25 cellular contexts compared by ENCODE assay signal in the genomic region with DNA sequence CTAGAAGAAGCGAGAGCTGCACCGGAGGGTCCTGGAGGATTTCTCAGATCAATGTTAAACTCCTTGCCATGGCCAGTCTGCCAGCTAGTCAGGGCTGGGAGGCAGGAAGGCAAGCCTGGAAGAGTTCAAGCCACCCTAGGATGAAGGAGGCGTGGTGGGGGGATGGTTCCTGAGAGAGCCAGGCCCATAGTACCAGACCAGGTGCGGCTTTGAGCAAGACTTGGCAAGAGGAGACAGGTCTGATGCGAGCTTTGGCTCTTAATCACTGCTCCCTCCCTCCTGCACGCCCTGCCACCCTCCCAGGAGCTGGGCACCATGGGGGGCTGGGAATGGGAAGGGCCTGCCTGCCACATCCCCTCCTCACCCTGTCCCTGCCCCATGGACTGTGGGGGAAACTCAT. TPM values are rescaled to one million over a fixed set of nuclear protein-coding genes. Genes with fewer than 3 reads are reported as not detected.
DNase-seq lines count a peak whose midpoint lies in the region; ATAC-seq and TF ChIP-seq lines count a peak whose summit lies in the region.
"Had no signal": no experiment of that assay in that cellular context is flagged by ENCODE, and none has a peak within 500 bp of the region (broad histone marks: within the 10 kb centered on the region; RNA-seq: fewer than 3 reads in every experiment).

No MANE protein-coding gene starts in this region.

- H3K4me1 Mint-ChIP-seq in stimulated activated naive B cell treated with anti-CD40 and anti-IgM and Interleukin-4, amounts not matched to agents 10 μg/mL and 1 μg/mL and 100 μg/mL, for 72 hours, result no peaks in the 10 kb centered on the region
- H3K4me1 Mint-ChIP-seq: stimulated activated naive CD8-positive, alpha-beta T cell treated with anti-CD3 and anti-CD28 coated beads, Interleukin-15, amount 100 ng/mL, for 72 hours; T-helper 17 cell had no signal

- ATAC-seq in RWPE2 (ENCODE audit: low read depth), result peak; percentile 97
- ATAC-seq in mucosa of descending colon, result peak; percentile 29
- no peak for ATAC-seq in GM18517 (IDR thresholded peaks at IDR 0.05; ENCODE audit: unreplicated experiment)
- ATAC-seq in stimulated activated naive B cell treated with anti-CD40 and anti-IgM and Interleukin-4, amounts not matched to agents 10 μg/mL and 1 μg/mL and 100 μg/mL, for 72 hours (replicated peaks), result no peak
- ATAC-seq: activated CD8-positive, alpha-beta T cell treated with anti-CD3 and anti-CD28 coated beads for 36 hours; left lobe of liver; stimulated activated naive CD8-positive, alpha-beta T cell treated with anti-CD3 and anti-CD28 coated beads, Interleukin-15, amount 100 ng/mL, for 72 hours; T-helper 17 cell had no signal

- TF ChIP-seq CTCF in RWPE2 (IDR thresholded peaks at IDR 0.05; ENCODE audit: poor library complexity, severe bottlenecking) (no peak), mucosa of descending colon (IDR thresholded peaks at IDR 0.05) (no peak)

- H3K36me3 ChIP-seq in RWPE2 (ENCODE audit: low read depth), result no peaks in the 10 kb centered on the region
- no peaks in the 10 kb centered on the region for H3K36me3 ChIP-seq in mucosa of descending colon (ENCODE audit: low read depth)
- H3K36me3 ChIP-seq: HAP-1, tibial nerve had no signal

- H3K4me3 ChIP-seq in RWPE2 (ENCODE audit: severe bottlenecking) (no peak overlapping the region), mucosa of descending colon (no peak overlapping the region)
- H3K4me3 ChIP-seq: HAP-1, SK-N-MC, tibial nerve had no signal

- intact Hi-C loops in mucosa of descending colon (cut with DNase I, micrococcal nuclease), result no loop called here

- H3K36me3 Mint-ChIP-seq in stimulated activated naive B cell treated with anti-CD40 and anti-IgM and Interleukin-4, amounts not matched to agents 10 μg/mL and 1 μg/mL and 100 μg/mL, for 72 hours, result no peaks in the 10 kb centered on the region
- H3K36me3 Mint-ChIP-seq: activated naive CD8-positive, alpha-beta T cell had no signal

- DNase-seq in COR-L47 (lab: John Stamatoyannopoulos, UW) (peak; percentile 45), NCI-H1092 (lab: John Stamatoyannopoulos, UW) (peak; percentile 29), RWPE2 (ENCODE audit: low spot score) (peak; percentile 84), mucosa of descending colon (no peak), T-helper 1 cell (no peak)
- DNase-seq in activated CD8-positive, alpha-beta memory T cell treated with anti-CD3 and anti-CD28 coated beads, Interleukin-2, amount 50 U/mL, for 4 hours, result no peak
- no peak for DNase-seq in stimulated activated naive B cell treated with anti-CD40 and anti-IgM and Interleukin-4, amounts not matched to agents 10 μg/mL and 1 μg/mL and 100 μg/mL, for 72 hours
- DNase-seq: activated CD4-positive, CD25-positive, alpha-beta regulatory T cell treated with anti-CD3 and anti-CD28 coated beads, Interleukin-2, amount 50 U/mL, for 72 hours; activated CD8-positive, alpha-beta T cell treated with anti-CD3 and anti-CD28 coated beads for 36 hours; activated effector memory CD4-positive, alpha-beta T cell treated with Interleukin-2 at 50 U/mL for 16 hours; aorta; central memory CD4-positive, alpha-beta T cell; dermis blood vessel endothelial cell; mesenchymal stem cell; NCI-H526 treated with DMSO at 0.1 percent for 48 hours; nucleus accumbens; RPMI8226; stimulated activated naive CD8-positive, alpha-beta T cell treated with anti-CD3 and anti-CD28 coated beads, Interleukin-15, amount 100 ng/mL, for 72 hours; T-helper 17 cell had no signal

- no peaks in the 10 kb centered on the region for H3K9me3 Mint-ChIP-seq in stimulated activated naive B cell treated with anti-CD40 and anti-IgM and Interleukin-4, amounts not matched to agents 10 μg/mL and 1 μg/mL and 100 μg/mL, for 72 hours
- H3K9me3 Mint-ChIP-seq: activated CD8-positive, alpha-beta T cell treated with anti-CD3 and anti-CD28 coated beads for 36 hours; stimulated activated naive CD8-positive, alpha-beta T cell treated with anti-CD3 and anti-CD28 coated beads, Interleukin-15, amount 100 ng/mL, for 72 hours had no signal

- H3K4me1 ChIP-seq in RWPE2 (ENCODE audit: insufficient read depth, poor library complexity, severe bottlenecking) (peaks cover 13% of the 10 kb centered on the region), mucosa of descending colon (ENCODE audit: low read depth) (no peaks in the 10 kb centered on the region)
- H3K4me1 ChIP-seq: HAP-1, tibial nerve had no signal

- H3K4me3 Mint-ChIP-seq in stimulated activated naive B cell treated with anti-CD40 and anti-IgM and Interleukin-4, amounts not matched to agents 10 μg/mL and 1 μg/mL and 100 μg/mL, for 72 hours, result no peak overlapping the region
- H3K4me3 Mint-ChIP-seq: activated CD8-positive, alpha-beta T cell treated with anti-CD3 and anti-CD28 coated beads for 36 hours; activated naive CD8-positive, alpha-beta T cell; stimulated activated naive CD8-positive, alpha-beta T cell treated with anti-CD3 and anti-CD28 coated beads, Interleukin-15, amount 100 ng/mL, for 72 hours; T-helper 17 cell had no signal

- no peak overlapping the region for H3K27ac Mint-ChIP-seq in stimulated activated naive B cell treated with anti-CD40 and anti-IgM and Interleukin-4, amounts not matched to agents 10 μg/mL and 1 μg/mL and 100 μg/mL, for 72 hours
- H3K27ac Mint-ChIP-seq: activated CD8-positive, alpha-beta T cell treated with anti-CD3 and anti-CD28 coated beads for 36 hours; activated naive CD8-positive, alpha-beta T cell; T-helper 17 cell had no signal

- H3K27ac ChIP-seq in RWPE2 (ENCODE audit: poor library complexity, severe bottlenecking), result peak overlapping the region; percentile 55
- H3K27ac ChIP-seq: SK-N-MC, tibial nerve had no signal

- no peaks in the 10 kb centered on the region for H3K9me3 ChIP-seq in RWPE2 (ENCODE audit: severe bottlenecking)
- no peaks in the 10 kb centered on the region for H3K9me3 ChIP-seq in mucosa of descending colon
- H3K9me3 ChIP-seq: HAP-1, tibial nerve had no signal

- no peaks in the 10 kb centered on the region for H3K27me3 ChIP-seq in RWPE2 (ENCODE audit: insufficient read depth, poor library complexity, severe bottlenecking)
- H3K27me3 ChIP-seq: tibial nerve had no signal

- peaks cover 0 to 10% of the 10 kb centered on the region in 2 donors for H3K27me3 Mint-ChIP-seq in stimulated activated naive B cell treated with anti-CD40 and anti-IgM and Interleukin-4, amounts not matched to agents 10 μg/mL and 1 μg/mL and 100 μg/mL, for 72 hours
- H3K27me3 Mint-ChIP-seq: activated CD8-positive, alpha-beta T cell treated with anti-CD3 and anti-CD28 coated beads for 36 hours; activated naive CD8-positive, alpha-beta T cell; stimulated activated naive CD8-positive, alpha-beta T cell treated with anti-CD3 and anti-CD28 coated beads, Interleukin-15, amount 100 ng/mL, for 72 hours; T-helper 17 cell had no signal

RNA-seq across cellular contexts. Expression of gene EFNB1, which starts 50.2 kb away (rescaled TPM):
- total RNA-seq in mucosa of descending colon, result 10 to 100 TPM; 41.7 to 81.5 (median 66.3) TPM

Comparison
In these comparisons a context has a peak if more than half of its experiments do, and no peak if none do; other contexts are left out.
1. DNase-seq: peak in COR-L47 (single experiment), NCI-H1092 (single experiment) and RWPE2 (single experiment); none in mucosa of descending colon (0 of 3), activated CD8-positive, alpha-beta memory T cell treated with anti-CD3 and anti-CD28 coated beads, Interleukin-2, amount 50 U/mL, for 4 hours (single experiment), stimulated activated naive B cell treated with anti-CD40 and anti-IgM and Interleukin-4, amounts not matched to agents 10 μg/mL and 1 μg/mL and 100 μg/mL, for 72 hours (single experiment) and T-helper 1 cell (0 of 5).
2. ATAC-seq: peak in RWPE2 (single experiment) and mucosa of descending colon (single experiment); none in GM18517 (single experiment) and stimulated activated naive B cell treated with anti-CD40 and anti-IgM and Interleukin-4, amounts not matched to agents 10 μg/mL and 1 μg/mL and 100 μg/mL, for 72 hours (0 of 2).